Comparison of ENCODE assay signal across 8 cellular contexts in the genomic region with DNA sequence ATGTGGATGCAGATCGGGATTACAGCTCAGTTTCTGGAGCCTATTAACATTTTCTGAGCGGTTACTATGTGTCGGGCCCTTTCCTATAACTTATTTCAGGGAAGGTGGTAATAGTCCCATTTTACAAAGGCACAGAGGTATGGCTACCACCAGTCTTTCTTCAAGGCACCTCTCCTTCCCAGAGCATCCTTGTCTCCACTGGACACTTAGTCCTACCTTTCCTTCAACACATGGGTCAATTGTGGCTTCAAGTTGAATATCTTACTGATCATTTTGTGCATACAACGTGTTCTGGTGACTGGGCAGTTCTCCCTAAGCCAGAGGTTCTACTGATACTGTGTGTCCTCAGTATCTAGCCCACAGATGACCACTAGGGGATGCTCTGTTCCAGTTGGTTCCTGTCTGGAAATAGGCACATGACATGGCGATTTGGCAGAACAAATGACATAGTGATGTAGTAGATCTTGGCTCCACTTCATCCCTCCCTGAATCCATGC.
A peak's percentile ranks its signal among the peaks of the same experiment; 100 is the strongest.
DNase-seq lines count a peak whose midpoint lies in the region; ATAC-seq and TF ChIP-seq lines count a peak whose summit lies in the region.

No MANE protein-coding gene starts in this region.

- peaks cover 4% of the 10 kb centered on the region for H3K4me1 ChIP-seq in CD4-positive, CD25-positive, alpha-beta regulatory T cell (ENCODE audit: control insufficient read depth, insufficient read depth, low read length, poor library complexity, severe bottlenecking)
- peaks cover 5% of the 10 kb centered on the region for H3K4me1 ChIP-seq in Panc1 (ENCODE audit: control insufficient read depth, insufficient read depth, low read length)

- H3K4me1 Mint-ChIP-seq in CD4-positive, CD25-positive, alpha-beta regulatory T cell: peaks cover 0 to 9% (median 8%) of the 10 kb centered on the region in 4 donors
- peaks cover 15% of the 10 kb centered on the region for H3K4me1 Mint-ChIP-seq in activated T-helper 2 cell treated with anti-CD3 and anti-CD28 coated beads, Interferon-gamma antibody, Interleukin-2, Interleukin-4, amounts not matched to agents 10 μg/mL and 5 μg/mL and 100 μg/mL, durations not matched to agents 14 hours and 24 hours and 36 hours (ENCODE audit: low read depth)

- no peaks in the 10 kb centered on the region for H3K9me3 ChIP-seq in CD4-positive, CD25-positive, alpha-beta regulatory T cell (ENCODE audit: control insufficient read depth in 2 of 2, low read length in 2 of 2)
- H3K9me3 ChIP-seq in Panc1 (ENCODE audit: control insufficient read depth, insufficient read depth, low read depth, low read length): no peaks in the 10 kb centered on the region

- H3K36me3 ChIP-seq in CD4-positive, CD25-positive, alpha-beta regulatory T cell (ENCODE audit: control insufficient read depth, insufficient read depth, low read length): no peaks in the 10 kb centered on the region
- no peaks in the 10 kb centered on the region for H3K36me3 ChIP-seq in Panc1 (ENCODE audit: control insufficient read depth, insufficient read depth, low read length)

- H3K27ac ChIP-seq in CD4-positive, CD25-positive, alpha-beta regulatory T cell (ENCODE audit: insufficient read depth, low read length, poor library complexity, severe bottlenecking): no peak overlapping the region
- H3K27ac ChIP-seq in Panc1 (ENCODE audit: low read length): no peak overlapping the region

- BruUV-seq in Panc1 (replicated peaks; lab: Mats Ljungman, UMichigan): no TSS peak

- POLR2A ChIA-PET in Panc1 (lab: Charles Lee): no interaction called here

- ATAC-seq in CD4-positive, CD25-positive, alpha-beta regulatory T cell (ENCODE audit: low read depth in 2 of 2): peak; percentile 69 to 71
- ATAC-seq in GM19455 (IDR thresholded peaks at IDR 0.05; ENCODE audit: unreplicated experiment): peak; percentile 66
- ATAC-seq in Panc1: peak; percentile 96

- H3K36me3 Mint-ChIP-seq in CD4-positive, CD25-positive, alpha-beta regulatory T cell: no peaks in the 10 kb centered on the region
- no peaks in the 10 kb centered on the region for H3K36me3 Mint-ChIP-seq in activated T-helper 2 cell treated with anti-CD3 and anti-CD28 coated beads, Interferon-gamma antibody, Interleukin-2, Interleukin-4, amounts not matched to agents 10 μg/mL and 5 μg/mL and 100 μg/mL, durations not matched to agents 14 hours and 24 hours and 36 hours (ENCODE audit: low read depth)

- in situ Hi-C loops in Panc1 (cut with HindIII; ENCODE audit: low pct_unique_long_range_greater_than_20kb, low sequenced_read_pairs): no loop called here

- TF ChIP-seq CTCF in Panc1 (IDR thresholded peaks at IDR 0.05): peak; percentile 85

- H3K27ac Mint-ChIP-seq in CD4-positive, CD25-positive, alpha-beta regulatory T cell: no peak overlapping the region
- H3K27ac Mint-ChIP-seq in activated T-helper 2 cell treated with anti-CD3 and anti-CD28 coated beads, Interferon-gamma antibody, Interleukin-2, Interleukin-4, amounts not matched to agents 10 μg/mL and 5 μg/mL and 100 μg/mL, durations not matched to agents 14 hours and 24 hours and 36 hours: no peak overlapping the region

- no peaks in the 10 kb centered on the region for H3K27me3 ChIP-seq in CD4-positive, CD25-positive, alpha-beta regulatory T cell (ENCODE audit: control insufficient read depth, insufficient read depth, low read length)
- no peaks in the 10 kb centered on the region for H3K27me3 ChIP-seq in Panc1 (ENCODE audit: control insufficient read depth, insufficient read depth, low read length)

- peaks cover 0 to 2% (median 0%) of the 10 kb centered on the region in 7 donors for H3K9me3 Mint-ChIP-seq in CD4-positive, CD25-positive, alpha-beta regulatory T cell
- no peaks in the 10 kb centered on the region for H3K9me3 Mint-ChIP-seq in activated T-helper 2 cell treated with anti-CD3 and anti-CD28 coated beads, Interferon-gamma antibody, Interleukin-2, Interleukin-4, amounts not matched to agents 10 μg/mL and 5 μg/mL and 100 μg/mL, durations not matched to agents 14 hours and 24 hours and 36 hours

- CTCF ChIA-PET in Panc1 (lab: Charles Lee): no interaction called here

- intact Hi-C loops in Panc1 (cut with micrococcal nuclease; ENCODE audit: unreplicated experiment): loop anchor here (5.0 to 10.0 kb wide), 3 partner anchors 165 to 487 kb away; no protein-coding TSS in a partner anchor
- intact Hi-C loops in activated T-helper 2 cell treated with anti-CD3 and anti-CD28 coated beads, Interferon-gamma antibody, Interleukin-2, Interleukin-4, amounts not matched to agents 10 μg/mL and 5 μg/mL and 100 μg/mL, durations not matched to agents 14 hours and 24 hours and 36 hours (cut with micrococcal nuclease): loop anchor here (1.0 to 10.0 kb wide), 7 partner anchors 61 to 487 kb away; a partner anchor contains a TSS

- H3K4me3 ChIP-seq in CD4-positive, CD25-positive, alpha-beta regulatory T cell (ENCODE audit: low read depth, low read length): peak overlapping the region; percentile 29
- peak overlapping the region in 1 of 2 experiments; percentile 30; a peak in 2 of 4 replicates for H3K4me3 ChIP-seq in Panc1 (ENCODE audit: low read depth in 2 of 2, low read length in 2 of 2)

- DNase-seq in CD4-positive, CD25-positive, alpha-beta regulatory T cell: peak; percentile 17 to 75 (median 55)
- DNase-seq in HT1080 (ENCODE audit: low read depth) (peak; percentile 82), Panc1 (ENCODE audit: low read depth, low spot score) (peak; percentile 80), globus pallidus (ENCODE audit: low spot score) (peak; percentile 36), pulmonary artery endothelial cell (ENCODE audit: low read depth, low spot score) (peak; percentile 72), GOT3 (lab: John Stamatoyannopoulos, UW) (no peak)
- DNase-seq in activated T-helper 2 cell treated with anti-CD3 and anti-CD28 coated beads, Interferon-gamma antibody, Interleukin-2, Interleukin-4, amounts not matched to agents 10 μg/mL and 5 μg/mL and 100 μg/mL, durations not matched to agents 14 hours and 24 hours and 36 hours (ENCODE audit: low spot score): peak; percentile 36

- peaks cover 5% of the 10 kb centered on the region for H3K27me3 Mint-ChIP-seq in CD4-positive, CD25-positive, alpha-beta regulatory T cell
- peaks cover 14% of the 10 kb centered on the region for H3K27me3 Mint-ChIP-seq in activated T-helper 2 cell treated with anti-CD3 and anti-CD28 coated beads, Interferon-gamma antibody, Interleukin-2, Interleukin-4, amounts not matched to agents 10 μg/mL and 5 μg/mL and 100 μg/mL, durations not matched to agents 14 hours and 24 hours and 36 hours (ENCODE audit: low read depth)

- H3K4me3 Mint-ChIP-seq in CD4-positive, CD25-positive, alpha-beta regulatory T cell: peak overlapping the region in 1 of 4 donors; percentile 33
- no peak overlapping the region for H3K4me3 Mint-ChIP-seq in activated T-helper 2 cell treated with anti-CD3 and anti-CD28 coated beads, Interferon-gamma antibody, Interleukin-2, Interleukin-4, amounts not matched to agents 10 μg/mL and 5 μg/mL and 100 μg/mL, durations not matched to agents 14 hours and 24 hours and 36 hours (ENCODE audit: low read depth)
